In the genomic region with DNA sequence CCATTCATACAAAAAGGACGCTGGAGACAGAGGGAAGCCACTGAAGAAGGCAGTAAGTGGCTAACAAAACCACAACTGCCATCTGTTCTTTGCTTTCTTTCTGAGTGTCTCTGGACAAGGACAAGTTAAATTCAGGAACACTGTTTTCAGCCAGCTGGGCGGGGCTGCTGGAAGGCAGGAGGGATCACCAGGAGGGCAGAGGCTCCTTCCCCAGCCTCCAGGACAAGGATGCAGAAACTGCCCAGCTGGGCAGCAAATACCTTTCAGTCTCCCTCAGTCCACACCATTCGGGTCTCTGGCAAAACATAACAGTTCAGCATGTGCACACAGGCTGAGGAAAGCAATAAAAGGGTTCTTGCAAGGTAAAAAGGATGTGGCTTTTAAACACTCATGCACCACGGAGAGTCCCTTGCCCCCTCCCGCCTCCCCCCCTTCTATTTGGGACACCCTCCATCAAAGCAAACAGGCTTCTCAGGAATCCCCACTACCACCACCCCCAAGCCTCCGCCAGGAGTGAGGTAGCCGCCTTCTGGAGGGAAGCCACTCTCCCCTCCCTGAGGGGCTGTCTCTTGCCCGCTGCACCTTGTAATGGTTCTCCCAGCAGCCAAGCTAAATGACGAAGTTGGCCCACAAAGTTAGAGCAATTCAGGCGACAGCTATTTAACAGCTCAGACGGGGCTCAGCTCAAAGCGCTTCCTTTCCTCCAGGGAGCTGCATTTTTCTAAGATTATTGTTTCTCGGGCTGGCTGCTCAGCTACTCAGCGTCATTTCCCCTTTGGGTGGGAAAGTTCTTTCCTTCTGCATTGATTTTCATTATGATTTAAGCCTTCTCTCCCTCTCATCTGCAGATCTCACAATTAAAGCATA, we compare ENCODE assay signal across 9 cellular contexts. TPM values are rescaled to one million over a fixed set of nuclear protein-coding genes. Genes with fewer than 3 reads are reported as not detected.
DNase-seq lines count a peak whose midpoint lies in the region; TF ChIP-seq lines count a peak whose summit lies in the region.
"Had no signal": no experiment of that assay in that cellular context is flagged by ENCODE, and none has a peak within 500 bp of the region (broad histone marks: within the 10 kb centered on the region; RNA-seq: fewer than 3 reads in every experiment).

No MANE protein-coding gene starts in this region.

- peak overlapping the region; percentile 38 to 93 for H3K4me3 ChIP-seq in ascending aorta
- H3K4me3 ChIP-seq in kidney epithelial cell (ENCODE audit: low read depth, low read length) = peak overlapping the region; percentile 7

- TF ChIP-seq CTCF in ascending aorta (IDR thresholded peaks at IDR 0.05) (no peak), kidney epithelial cell (IDR thresholded peaks at IDR 0.05; ENCODE audit: insufficient read depth, low read length, poor library complexity, severe bottlenecking) (no peak)

- peaks cover 21 to 43% of the 10 kb centered on the region in 2 donors for H3K4me1 ChIP-seq in ascending aorta

- peak overlapping the region; percentile 95 to 98 for H3K27ac ChIP-seq in ascending aorta
- H3K27ac ChIP-seq: 22Rv1 had no signal

- H3K36me3 ChIP-seq in ascending aorta (no peaks in the 10 kb centered on the region), kidney epithelial cell (ENCODE audit: control insufficient read depth, insufficient read depth, low read length) (no peaks in the 10 kb centered on the region)

- intact Hi-C loops in ascending aorta (cut with DNase I) = loop anchor here (1.0 to 10.0 kb wide), 4 partner anchors 9 to 1667 kb away; partner anchors contain the start of gene OSBPL11

- no peaks in the 10 kb centered on the region for H3K9me3 ChIP-seq in ascending aorta

- H3K27me3 ChIP-seq in ascending aorta (no peaks in the 10 kb centered on the region), kidney epithelial cell (ENCODE audit: control insufficient read depth, insufficient read depth, low read length) (no peaks in the 10 kb centered on the region)

- DNase-seq in DMS153 treated with DMSO at 0.1 percent for 48 hours (lab: John Stamatoyannopoulos, UW; ENCODE audit: unreplicated experiment) (peak; percentile 16), DMS153 (lab: John Stamatoyannopoulos, UW) (no peak), T-helper 22 cell (ENCODE audit: low read depth) (peak; percentile 85), ascending aorta (ENCODE audit: low spot score in 2 of 2) (peak in 1 of 2 donors; percentile 93), kidney epithelial cell (ENCODE audit: low read depth) (no peak), HuH-7 (ENCODE audit: low spot score) (no peak), NCI-H1417 treated with DMSO at 0.1 percent for 48 hours (lab: John Stamatoyannopoulos, UW) (no peak)
- peak; percentile 62 for DNase-seq in stimulated activated CD4-positive, alpha-beta T cell treated with anti-CD3 and anti-CD28 coated beads, Interleukin-4, amount 100 ng/mL, for 1 hour

RNA-seq across cellular contexts. Expression of gene HEG1, which starts 3.8 kb away (rescaled TPM):
- 153 TPM for total RNA-seq in ascending aorta
- 16.8 and 17.4 TPM in 2 replicates for total RNA-seq in kidney epithelial cell

Comparison
In these comparisons a context has a peak if more than half of its experiments do, and no peak if none do; other contexts are left out.
1. DNase-seq: peak in DMS153 treated with DMSO at 0.1 percent for 48 hours (single experiment), T-helper 22 cell (single experiment) and stimulated activated CD4-positive, alpha-beta T cell treated with anti-CD3 and anti-CD28 coated beads, Interleukin-4, amount 100 ng/mL, for 1 hour (single experiment); none in DMS153 (single experiment), kidney epithelial cell (single experiment), HuH-7 (single experiment) and NCI-H1417 treated with DMSO at 0.1 percent for 48 hours (single experiment).